Comparison of ENCODE assay signal across 1 cellular context in genomic region chr6:34679552-34680255, GRCh38.
TF ChIP-seq lines count a peak whose summit lies in the region.

No MANE protein-coding gene starts in this region.

TF ChIP-seq in liver, 16 proteins besides CTCF, POLR2A, EP300 and RAD21 (continued from another document):
- TF ChIP-seq FOXA2 (IDR thresholded peaks at IDR 0.05) (no peak), GABPA (IDR thresholded peaks at IDR 0.05 in 1 of 2, conservative IDR thresholded peaks at IDR 0.05 in 1 of 2) (no peak), EGR1 (IDR thresholded peaks at IDR 0.05; ENCODE audit: low read depth in 2 of 2) (no peak), YY1 (IDR thresholded peaks at IDR 0.05) (no peak), SP1 (IDR thresholded peaks at IDR 0.05) (no peak), RXRA (IDR thresholded peaks at IDR 0.05) (no peak), NR2F2 (IDR thresholded peaks at IDR 0.05) (no peak), JUND (IDR thresholded peaks at IDR 0.05) (no peak), FOXA1 (IDR thresholded peaks at IDR 0.05) (no peak)
- TF ChIP-seq, protein P1, sequence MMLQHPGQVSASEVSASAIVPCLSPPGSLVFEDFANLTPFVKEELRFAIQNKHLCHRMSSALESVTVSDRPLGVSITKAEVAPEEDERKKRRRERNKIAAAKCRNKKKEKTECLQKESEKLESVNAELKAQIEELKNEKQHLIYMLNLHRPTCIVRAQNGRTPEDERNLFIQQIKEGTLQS (IDR thresholded peaks at IDR 0.05) = no peak
- TF ChIP-seq, protein P2, sequence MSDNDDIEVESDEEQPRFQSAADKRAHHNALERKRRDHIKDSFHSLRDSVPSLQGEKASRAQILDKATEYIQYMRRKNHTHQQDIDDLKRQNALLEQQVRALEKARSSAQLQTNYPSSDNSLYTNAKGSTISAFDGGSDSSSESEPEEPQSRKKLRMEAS (IDR thresholded peaks at IDR 0.05) = no peak
